ENCODE assay signal across 8 cellular contexts in the genomic region with DNA sequence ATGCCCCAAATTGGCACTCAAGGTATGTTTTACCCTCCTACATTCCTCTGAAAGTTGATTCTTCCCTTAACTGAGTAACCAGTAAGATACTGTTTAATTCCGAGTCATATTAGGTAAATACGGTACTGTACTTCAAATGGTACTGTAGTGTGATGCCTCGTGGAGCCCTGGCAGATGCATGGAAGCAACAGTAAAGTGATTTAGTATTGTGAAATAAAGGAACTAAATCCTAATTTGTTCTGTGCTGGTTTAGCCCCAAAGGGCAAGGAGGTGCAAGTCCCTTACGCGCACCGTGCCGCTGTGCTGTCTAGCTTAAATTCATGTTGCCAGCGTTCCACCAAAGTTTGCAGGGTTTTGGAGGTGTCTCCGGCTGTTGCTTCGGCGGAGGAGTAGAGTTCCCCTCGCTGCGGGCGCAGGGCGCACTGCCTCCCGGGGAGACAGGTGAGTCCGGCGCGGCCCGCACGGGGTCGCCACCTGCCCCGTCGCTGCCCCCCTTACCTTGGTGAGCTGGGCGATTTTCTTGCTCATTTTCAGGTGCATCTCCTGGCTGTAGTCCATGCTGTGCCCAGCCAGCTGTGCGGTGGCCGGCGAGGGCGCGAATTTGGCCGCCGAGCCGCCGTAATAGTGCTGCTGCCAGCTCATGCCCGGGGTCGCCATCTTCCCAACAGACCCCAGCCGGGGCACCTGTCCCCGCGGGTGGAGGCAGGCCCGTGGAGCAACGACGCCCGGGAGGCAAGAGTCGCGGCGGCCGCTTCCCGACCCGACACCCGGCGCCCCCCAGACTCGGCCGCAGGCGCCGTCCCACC. TPM values are rescaled to one million over a fixed set of nuclear protein-coding genes. Genes with fewer than 3 reads are reported as not detected.
A peak's percentile ranks its signal among the peaks of the same experiment; 100 is the strongest.
DNase-seq lines count a peak whose midpoint lies in the region; ATAC-seq lines count a peak whose summit lies in the region.

No MANE protein-coding gene starts in this region.

- intact Hi-C loops in left ventricle myocardium superior (cut with micrococcal nuclease) = no loop called here

- no peak overlapping the region for H3K27ac ChIP-seq in SK-N-MC
- peak overlapping the region; percentile 76 for H3K27ac ChIP-seq in rectal smooth muscle tissue (ENCODE audit: low read depth, low read length)

- H3K36me3 ChIP-seq in SK-N-MC (ENCODE audit: insufficient read depth, low read length) (no peaks in the 10 kb centered on the region), rectal smooth muscle tissue (ENCODE audit: control insufficient read depth, insufficient read depth, low read length) (no peaks in the 10 kb centered on the region)

- H3K27me3 ChIP-seq in rectal smooth muscle tissue (ENCODE audit: control insufficient read depth, insufficient read depth, low read length) = peaks cover 2% of the 10 kb centered on the region

- peaks cover 3% of the 10 kb centered on the region for H3K4me1 ChIP-seq in rectal smooth muscle tissue (ENCODE audit: control insufficient read depth, insufficient read depth, low read length)

- peaks cover 2% of the 10 kb centered on the region for H3K36me3 Mint-ChIP-seq in activated naive CD8-positive, alpha-beta T cell treated with anti-CD3 and anti-CD28 coated beads, Interleukin-2, amount 10 ng/mL, durations not matched to agents 7 days and 5 days

- H3K27me3 Mint-ChIP-seq in activated naive CD8-positive, alpha-beta T cell treated with anti-CD3 and anti-CD28 coated beads, Interleukin-2, amount 10 ng/mL, durations not matched to agents 7 days and 5 days = peaks cover 9% of the 10 kb centered on the region

- H3K9me3 ChIP-seq in SK-N-MC (ENCODE audit: low read depth, low read length) = no peaks in the 10 kb centered on the region

- peak; percentile 30 for DNase-seq in Ammon's horn (ENCODE audit: low spot score)
- no peak for DNase-seq in SK-N-MC (ENCODE audit: low read depth, low spot score)
- peak; percentile 70 for DNase-seq in activated naive CD8-positive, alpha-beta T cell treated with anti-CD3 and anti-CD28 coated beads, Interleukin-2, amount 10 ng/mL, durations not matched to agents 7 days and 5 days
- peak; percentile 45 for DNase-seq in left ventricle myocardium superior
- no peak for DNase-seq in AML-193 (lab: John Stamatoyannopoulos, UW)

- H3K4me3 ChIP-seq in SK-N-MC (peak overlapping the region; percentile 87), rectal smooth muscle tissue (ENCODE audit: low read length) (peak overlapping the region; percentile 94)

- peak overlapping the region; percentile 72 for H3K4me3 Mint-ChIP-seq in activated naive CD8-positive, alpha-beta T cell treated with anti-CD3 and anti-CD28 coated beads, Interleukin-2, amount 10 ng/mL, durations not matched to agents 7 days and 5 days

- H3K27ac Mint-ChIP-seq in activated naive CD8-positive, alpha-beta T cell treated with anti-CD3 and anti-CD28 coated beads, Interleukin-2, amount 10 ng/mL, durations not matched to agents 7 days and 5 days = peak overlapping the region; percentile 28

- peak; percentile 37 for ATAC-seq in GM19324 (IDR thresholded peaks at IDR 0.05; ENCODE audit: low FRiP score, unreplicated experiment)
- peak; percentile 18 for ATAC-seq in HG03520 (IDR thresholded peaks at IDR 0.05; ENCODE audit: unreplicated experiment)
- peak; percentile 51 for ATAC-seq in activated naive CD8-positive, alpha-beta T cell treated with anti-CD3 and anti-CD28 coated beads, Interleukin-2, amount 10 ng/mL, durations not matched to agents 7 days and 5 days (ENCODE audit: low read depth)
- ATAC-seq in left ventricle myocardium superior = peak; percentile 42

- H3K9ac ChIP-seq in SK-N-MC (ENCODE audit: insufficient read length) (peak overlapping the region; percentile 82), rectal smooth muscle tissue (ENCODE audit: low read length) (no peak overlapping the region)

- H3K4me1 Mint-ChIP-seq in activated naive CD8-positive, alpha-beta T cell treated with anti-CD3 and anti-CD28 coated beads, Interleukin-2, amount 10 ng/mL, durations not matched to agents 7 days and 5 days = peaks cover 30% of the 10 kb centered on the region

- POLR2A ChIA-PET in activated naive CD8-positive, alpha-beta T cell treated with anti-CD3 and anti-CD28 coated beads, Interleukin-2, amount 10 ng/mL, durations not matched to agents 7 days and 5 days (lab: Charles Lee) = interaction anchor here (0.9 to 1.7 kb wide), 3 partner anchors 184 to 368 kb away, joined by 3 to 6 read pairs (median 3); partner anchors contain the start of gene ASF1A

- H3K9me3 Mint-ChIP-seq in activated naive CD8-positive, alpha-beta T cell treated with anti-CD3 and anti-CD28 coated beads, Interleukin-2, amount 10 ng/mL, durations not matched to agents 7 days and 5 days = peaks cover 4% of the 10 kb centered on the region

RNA-seq across cellular contexts. Expression of gene FAM184A, which starts 0.6 kb away (rescaled TPM):
- total RNA-seq in activated naive CD8-positive, alpha-beta T cell treated with anti-CD3 and anti-CD28 coated beads, Interleukin-2, amount 10 ng/mL, durations not matched to agents 7 days and 5 days = 1 to 10 TPM; 3.0 TPM
- total RNA-seq in left ventricle myocardium superior = 2.2 TPM

Comparison
In these comparisons a context has a peak if more than half of its experiments do, and no peak if none do; other contexts are left out.
1. DNase-seq: peak in Ammon's horn (single experiment), activated naive CD8-positive, alpha-beta T cell treated with anti-CD3 and anti-CD28 coated beads, Interleukin-2, amount 10 ng/mL, durations not matched to agents 7 days and 5 days (single experiment) and left ventricle myocardium superior (single experiment); none in SK-N-MC (single experiment) and AML-193 (0 of 2).
2. Peak in every context shown above with its lines, with median percentiles within 50 percentile points of each other: ATAC-seq.